In the genomic region with DNA sequence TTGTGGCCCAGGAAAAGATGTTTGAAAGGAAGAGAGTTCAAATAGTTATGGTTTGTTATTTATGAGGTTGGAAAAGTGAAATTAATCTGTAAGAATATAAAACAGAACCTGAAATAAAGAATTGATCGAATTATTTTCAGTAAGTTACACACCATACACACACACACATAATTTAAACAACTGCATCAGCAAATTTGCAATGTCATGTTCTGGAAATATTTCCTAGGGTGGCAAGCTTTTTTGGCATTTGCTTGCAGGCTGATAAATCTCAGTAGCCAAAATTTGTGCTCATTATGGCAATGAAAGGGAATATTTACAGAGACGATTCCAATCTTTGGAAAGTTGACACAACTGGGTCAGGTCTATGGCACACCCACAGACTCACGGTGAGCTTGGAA, we compare ENCODE assay signal across 21 cellular contexts.
"Had no signal": no experiment of that assay in that cellular context is flagged by ENCODE, and none has a peak within 500 bp of the region (broad histone marks: within the 10 kb centered on the region; RNA-seq: fewer than 3 reads in every experiment).

No MANE protein-coding gene starts in this region.

- H3K9me3 ChIP-seq: body of pancreas, heart right ventricle, mucosa of descending colon, pancreas, tibial artery had no signal

- H3K27me3 Mint-ChIP-seq: memory B cell; stimulated activated naive CD8-positive, alpha-beta T cell treated with anti-CD3 and anti-CD28 coated beads, Interleukin-15, amount 100 ng/mL, for 72 hours had no signal

- H3K4me3 Mint-ChIP-seq: endodermal cell; memory B cell; nephron progenitor cell; stimulated activated naive CD8-positive, alpha-beta T cell treated with anti-CD3 and anti-CD28 coated beads, Interleukin-15, amount 100 ng/mL, for 72 hours had no signal

- DNase-seq: activated CD4-positive, alpha-beta T cell treated with anti-CD3 and anti-CD28 coated beads for 1 hour; activated naive CD4-positive, alpha-beta T cell treated with Interleukin-2 at 50 U/mL for 16 hours; activated T-cell treated with anti-CD3 and anti-CD28 coated beads, Interleukin-2, amount 50 U/mL, for 1 hour; body of pancreas; cortex of kidney; endodermal cell; heart right ventricle; islet precursor cell; left cardiac atrium; mucosa of descending colon; pancreas; right cardiac atrium; stimulated activated CD4-positive, alpha-beta T cell treated with anti-CD3 and anti-CD28 coated beads, Interleukin-12 subunit alpha, Interleukin-12 subunit beta, amount 100 ng/mL, for 4 hours; stimulated activated CD4-positive, alpha-beta T cell treated with anti-CD3 and anti-CD28 coated beads, Interleukin-4, amount 100 ng/mL, for 4 hours; stimulated activated naive CD8-positive, alpha-beta T cell treated with anti-CD3 and anti-CD28 coated beads, Interleukin-15, amount 100 ng/mL, for 72 hours; tibial artery; WERI-Rb-1 had no signal

- H3K27ac ChIP-seq: body of pancreas, cardiac muscle cell, epithelial cell of prostate, pancreas, tibial artery, WERI-Rb-1 had no signal

- H3K27me3 ChIP-seq: body of pancreas, cardiac muscle cell, heart right ventricle, pancreas, tibial artery had no signal

- H3K4me3 ChIP-seq: body of pancreas, cardiac muscle cell, heart right ventricle, mucosa of descending colon, pancreas, tibial artery had no signal

- ATAC-seq: stimulated activated naive CD8-positive, alpha-beta T cell treated with anti-CD3 and anti-CD28 coated beads, Interleukin-15, amount 100 ng/mL, for 72 hours had no signal

- H3K9me3 Mint-ChIP-seq: endodermal cell; memory B cell; nephron progenitor cell; stimulated activated naive CD8-positive, alpha-beta T cell treated with anti-CD3 and anti-CD28 coated beads, Interleukin-15, amount 100 ng/mL, for 72 hours had no signal

- H3K36me3 ChIP-seq: cardiac muscle cell, heart right ventricle, pancreas, tibial artery, WERI-Rb-1 had no signal

- H3K27ac Mint-ChIP-seq: endodermal cell, memory B cell, nephron progenitor cell had no signal
